1 cellular context compared by ENCODE assay signal in the genomic region with DNA sequence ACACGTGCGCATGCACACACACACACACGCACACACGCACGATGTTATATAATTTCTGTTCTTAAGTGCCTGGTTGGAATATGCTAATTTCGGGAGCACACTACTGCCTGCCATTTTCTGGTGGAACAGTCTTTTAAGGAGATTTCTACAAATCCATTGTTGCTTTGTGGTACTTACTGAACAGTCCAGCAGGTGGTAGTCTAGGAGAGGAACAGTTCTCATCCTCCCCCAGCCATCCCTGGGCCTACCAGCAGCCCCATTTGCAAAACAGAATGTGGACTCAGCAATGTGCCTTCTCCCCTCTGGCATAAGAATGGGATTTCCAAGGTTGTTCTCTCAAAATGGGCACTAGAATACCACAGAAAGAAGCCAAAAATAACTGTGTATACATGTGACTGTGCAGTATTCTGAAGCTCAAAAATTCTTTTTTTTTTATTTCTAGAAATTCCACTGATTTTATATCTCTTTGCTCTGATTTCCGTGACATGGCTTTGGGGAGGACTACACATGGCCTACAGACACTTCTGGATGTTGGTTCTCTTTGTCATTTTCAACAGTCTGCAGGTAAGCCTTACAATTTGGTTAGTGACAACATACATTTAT.
TF ChIP-seq lines count a peak whose summit lies in the region.

No MANE protein-coding gene starts in this region.

TF ChIP-seq in endothelial cell of umbilical vein, 7 proteins besides CTCF, POLR2A, EP300 and RAD21:
- no peak for TF ChIP-seq FOS (IDR thresholded peaks at IDR 0.05; ENCODE audit: borderline replicate concordance, insufficient read depth, low read length)
- no peak for TF ChIP-seq JUN (IDR thresholded peaks at IDR 0.05; ENCODE audit: borderline replicate concordance, insufficient read depth, insufficient read length, low read depth)
- no peak for TF ChIP-seq POLR2AphosphoS5 (IDR thresholded peaks at IDR 0.05; ENCODE audit: insufficient read depth, low read depth, low read length)
- TF ChIP-seq EZH2 (IDR thresholded peaks at IDR 0.05; ENCODE audit: borderline replicate concordance, low read depth, low read length, severe bottlenecking): no peak
- TF ChIP-seq MYC (IDR thresholded peaks at IDR 0.05; ENCODE audit: low read depth, low read length): no peak
- TF ChIP-seq GATA2 (IDR thresholded peaks at IDR 0.05; ENCODE audit: insufficient read depth, insufficient read length, low read depth, low read length): no peak
- TF ChIP-seq, protein P1, sequence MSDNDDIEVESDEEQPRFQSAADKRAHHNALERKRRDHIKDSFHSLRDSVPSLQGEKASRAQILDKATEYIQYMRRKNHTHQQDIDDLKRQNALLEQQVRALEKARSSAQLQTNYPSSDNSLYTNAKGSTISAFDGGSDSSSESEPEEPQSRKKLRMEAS (IDR thresholded peaks at IDR 0.05; ENCODE audit: insufficient read depth, insufficient read length): no peak
